ENCODE assay signal across 26 cellular contexts in genomic region chr1:116347678-116348077, GRCh38. TPM values are rescaled to one million over a fixed set of nuclear protein-coding genes. Genes with fewer than 3 reads are reported as not detected.
DNase-seq lines count a peak whose midpoint lies in the region; ATAC-seq lines count a peak whose summit lies in the region.
"Had no signal": no experiment of that assay in that cellular context is flagged by ENCODE, and none has a peak within 500 bp of the region (broad histone marks: within the 10 kb centered on the region; RNA-seq: fewer than 3 reads in every experiment).

No MANE protein-coding gene starts in this region.

- no peak for DNase-seq in activated naive CD8-positive, alpha-beta T cell treated with anti-CD3 and anti-CD28 coated beads for 36 hours
- no peak for DNase-seq in T-cell
- DNase-seq in AML-193 (lab: John Stamatoyannopoulos, UW): no peak
- no peak for DNase-seq in stimulated activated CD4-positive, alpha-beta T cell treated with anti-CD3 and anti-CD28 coated beads, Interleukin-4, amount 100 ng/mL, for 24 hours
- no peak for DNase-seq in iPS-NIHi11 (ENCODE audit: low spot score)
- DNase-seq: 8988T; activated CD4-positive, CD25-positive, alpha-beta regulatory T cell treated with anti-CD3 and anti-CD28 coated beads, Interleukin-2, amount 50 U/mL, for 72 hours; activated CD8-positive, alpha-beta T cell treated with anti-CD3 and anti-CD28 coated beads for 36 hours; activated effector memory CD4-positive, alpha-beta T cell treated with anti-CD3 and anti-CD28 coated beads, Interleukin-2, amount 50 U/mL, for 16 hours; cerebellar nuclear complex; GM23248; heart left ventricle; kidney glomerular epithelial cell; NCI-H1048; NCI-H187; NCI-H2171 treated with DMSO at 0.1 percent for 48 hours; NCI-H510A treated with DMSO at 0.1 percent for 48 hours; stimulated activated naive CD8-positive, alpha-beta T cell treated with anti-CD3 and anti-CD28 coated beads, Interleukin-15, amount 100 ng/mL, for 72 hours; T-helper 1 cell; transverse colon had no signal

- H3K27me3 ChIP-seq in skeletal muscle tissue (ENCODE audit: control insufficient read depth in 3 of 3, insufficient read depth in 3 of 3, low read length in 3 of 3): no peaks in the 10 kb centered on the region
- H3K27me3 ChIP-seq: heart left ventricle, transverse colon had no signal

- POLR2A ChIA-PET in T-cell (lab: Charles Lee): no interaction called here

- peak overlapping the region; percentile 80 for H3K27ac Mint-ChIP-seq in activated naive CD8-positive, alpha-beta T cell
- no peak overlapping the region for H3K27ac Mint-ChIP-seq in activated naive CD8-positive, alpha-beta T cell treated with anti-CD3 and anti-CD28 coated beads for 36 hours
- H3K27ac Mint-ChIP-seq in T-cell: peak overlapping the region; percentile 93 to 96

- peaks cover 3 to 15% (median 10%) of the 10 kb centered on the region in 3 donors for H3K4me1 ChIP-seq in skeletal muscle tissue (ENCODE audit: control insufficient read depth in 3 of 3, insufficient read depth in 3 of 3, low read length in 3 of 3)
- H3K4me1 ChIP-seq: prostate gland, SJSA1, transverse colon had no signal

- H3K4me3 ChIP-seq in skeletal muscle tissue (ENCODE audit: low read length in 3 of 3): no peak overlapping the region
- H3K4me3 ChIP-seq: GM23248, heart left ventricle, prostate gland, SJSA1, transverse colon had no signal

- H3K4me1 Mint-ChIP-seq in activated naive CD8-positive, alpha-beta T cell (ENCODE audit: low read depth): peaks cover 80% of the 10 kb centered on the region
- H3K4me1 Mint-ChIP-seq in activated naive CD8-positive, alpha-beta T cell treated with anti-CD3 and anti-CD28 coated beads for 36 hours: peaks cover 38% of the 10 kb centered on the region
- peaks cover 69 to 90% (median 78%) of the 10 kb centered on the region in 3 donors for H3K4me1 Mint-ChIP-seq in T-cell

- no peak for ATAC-seq in T-cell (replicated peaks in 1 of 4)
- peak; percentile 13 for ATAC-seq in esophagus mucosa
- ATAC-seq: activated CD8-positive, alpha-beta T cell treated with anti-CD3 and anti-CD28 coated beads for 36 hours; Panc1; stimulated activated naive CD8-positive, alpha-beta T cell treated with anti-CD3 and anti-CD28 coated beads, Interleukin-15, amount 100 ng/mL, for 72 hours had no signal

- H3K9me3 ChIP-seq in skeletal muscle tissue (ENCODE audit: control insufficient read depth in 3 of 3, low read length in 3 of 3): no peaks in the 10 kb centered on the region
- H3K9me3 ChIP-seq: heart left ventricle, prostate gland, SJSA1, transverse colon had no signal

- peak overlapping the region in 1 of 3 donors; percentile 12 for H3K9ac ChIP-seq in skeletal muscle tissue (ENCODE audit: low read depth in 1 of 3, low read length in 3 of 3)
- H3K9ac ChIP-seq: GM23248 had no signal

- H3K27me3 Mint-ChIP-seq in activated naive CD8-positive, alpha-beta T cell: no peaks in the 10 kb centered on the region
- H3K27me3 Mint-ChIP-seq in activated naive CD8-positive, alpha-beta T cell treated with anti-CD3 and anti-CD28 coated beads for 36 hours: no peaks in the 10 kb centered on the region
- H3K27me3 Mint-ChIP-seq in T-cell: no peaks in the 10 kb centered on the region
- H3K27me3 Mint-ChIP-seq: activated CD8-positive, alpha-beta T cell treated with anti-CD3 and anti-CD28 coated beads for 36 hours; stimulated activated naive CD8-positive, alpha-beta T cell treated with anti-CD3 and anti-CD28 coated beads, Interleukin-15, amount 100 ng/mL, for 72 hours had no signal

- H3K9me3 Mint-ChIP-seq in activated naive CD8-positive, alpha-beta T cell (ENCODE audit: low read depth): no peaks in the 10 kb centered on the region
- no peaks in the 10 kb centered on the region for H3K9me3 Mint-ChIP-seq in activated naive CD8-positive, alpha-beta T cell treated with anti-CD3 and anti-CD28 coated beads for 36 hours
- H3K9me3 Mint-ChIP-seq in T-cell: peaks cover 0 to 3% (median 0%) of the 10 kb centered on the region in 3 donors
- H3K9me3 Mint-ChIP-seq: activated CD8-positive, alpha-beta T cell treated with anti-CD3 and anti-CD28 coated beads for 36 hours had no signal

- H3K36me3 Mint-ChIP-seq in activated naive CD8-positive, alpha-beta T cell: no peaks in the 10 kb centered on the region
- H3K36me3 Mint-ChIP-seq in activated naive CD8-positive, alpha-beta T cell treated with anti-CD3 and anti-CD28 coated beads for 36 hours: no peaks in the 10 kb centered on the region
- H3K36me3 Mint-ChIP-seq in T-cell: peaks cover 4% of the 10 kb centered on the region

- CTCF ChIA-PET in T-cell (lab: Charles Lee): interaction anchor here in 1 of 2 donors (1.5 kb wide), 1 partner anchor 28 kb away, joined by 3 read pairs; no protein-coding TSS in a partner anchor

- H3K36me3 ChIP-seq in skeletal muscle tissue (ENCODE audit: control insufficient read depth in 3 of 3, insufficient read depth in 3 of 3, low read length in 3 of 3): no peaks in the 10 kb centered on the region
- H3K36me3 ChIP-seq: heart left ventricle, prostate gland, SJSA1, transverse colon had no signal

- no peak overlapping the region for H3K4me3 Mint-ChIP-seq in activated naive CD8-positive, alpha-beta T cell
- H3K4me3 Mint-ChIP-seq in activated naive CD8-positive, alpha-beta T cell treated with anti-CD3 and anti-CD28 coated beads for 36 hours: no peak overlapping the region
- H3K4me3 Mint-ChIP-seq in T-cell: peak overlapping the region in 1 of 3 donors; percentile 42
- H3K4me3 Mint-ChIP-seq: activated CD8-positive, alpha-beta T cell treated with anti-CD3 and anti-CD28 coated beads for 36 hours had no signal

- peak overlapping the region; percentile 68 for H3K27ac ChIP-seq in skeletal muscle tissue (ENCODE audit: low read depth, low read length)
- H3K27ac ChIP-seq: GM23248, prostate gland, SJSA1, transverse colon had no signal

RNA-seq across cellular contexts. Expression of gene ATP1A1, which starts 25.4 kb away (rescaled TPM):
- 100 to 1,000 TPM; 234 to 243 TPM for total RNA-seq in activated naive CD8-positive, alpha-beta T cell treated with anti-CD3 and anti-CD28 coated beads for 36 hours
- total RNA-seq in T-cell (100 to 1,000 TPM; 230 to 292 (median 266) TPM), esophagus mucosa (371 TPM), skeletal muscle tissue (74.1 TPM)
